In the genomic region with DNA sequence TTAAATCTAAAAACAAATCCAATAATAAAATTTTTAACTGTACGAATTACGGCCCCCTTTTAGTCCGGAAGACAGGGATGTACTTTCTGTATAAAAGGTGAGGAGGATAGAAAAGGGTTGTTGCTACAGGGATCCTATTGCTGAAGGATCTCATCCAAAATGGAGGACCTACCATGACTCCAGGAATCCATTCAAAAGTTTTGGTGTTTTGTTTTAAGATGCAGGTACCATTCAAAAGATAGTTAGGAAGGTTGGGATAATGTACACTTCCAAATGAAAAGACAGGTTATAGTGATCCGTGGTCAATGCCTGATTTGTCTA, we compare ENCODE assay signal across 9 cellular contexts. TPM values are rescaled to one million over a fixed set of nuclear protein-coding genes. Genes with fewer than 3 reads are reported as not detected.
DNase-seq lines count a peak whose midpoint lies in the region; ATAC-seq, FAIRE-seq and TF ChIP-seq lines count a peak whose summit lies in the region.
"Had no signal": no experiment of that assay in that cellular context is flagged by ENCODE, and none has a peak within 500 bp of the region (broad histone marks: within the 10 kb centered on the region; RNA-seq: fewer than 3 reads in every experiment).

No MANE protein-coding gene starts in this region.

- H3K4me3 ChIP-seq in Caco-2 (ENCODE audit: low read depth, low read length) (peak overlapping the region; percentile 94), NT2/D1 (ENCODE audit: insufficient read length, low read depth) (peak overlapping the region; percentile 79), endothelial cell of umbilical vein (replicated peaks in 1 of 3; ENCODE audit: insufficient read depth in 1 of 3, low read depth in 1 of 3, low read length in 3 of 3) (peak overlapping the region in 2 of 3 experiments; percentile 41 to 49), ovary (peak overlapping the region; percentile 94)

- no peaks in the 10 kb centered on the region for H4K20me1 ChIP-seq in endothelial cell of umbilical vein (replicated peaks; ENCODE audit: control insufficient read depth, extremely low read depth, insufficient read depth, low read length)

- TF ChIP-seq POLR2A in endothelial cell of umbilical vein (IDR thresholded peaks at IDR 0.05; ENCODE audit: low read depth, low read length): no peak
- no peak for TF ChIP-seq POLR2A in ovary (IDR thresholded peaks at IDR 0.05)

- FAIRE-seq in endothelial cell of umbilical vein (lab: Jason Lieb, UNC): no peak

- H3K9ac ChIP-seq in NT2/D1 (ENCODE audit: insufficient read length, low read depth) (no peak overlapping the region), endothelial cell of umbilical vein (replicated peaks; ENCODE audit: extremely low read depth, insufficient read depth, low read length) (peak overlapping the region; percentile 95)

- H3K36me3 ChIP-seq in Caco-2 (ENCODE audit: control insufficient read depth, insufficient read depth, low read length) (no peaks in the 10 kb centered on the region), NT2/D1 (ENCODE audit: insufficient read depth, insufficient read length, low read length) (peaks cover 6% of the 10 kb centered on the region), endothelial cell of umbilical vein (ENCODE audit: control insufficient read depth in 2 of 2, extremely low read depth in 1 of 2, insufficient read depth in 2 of 2, low read length in 2 of 2) (no peaks in the 10 kb centered on the region), ovary (no peaks in the 10 kb centered on the region)

- dilution Hi-C loops in endothelial cell of umbilical vein (cut with MboI; ENCODE audit: extremely low pct_ligation_motif_present, low sequenced_read_pairs): no loop called here

- peak overlapping the region; percentile 94 for H3K27ac ChIP-seq in endothelial cell of umbilical vein (ENCODE audit: insufficient read depth, low read depth, low read length)
- peak overlapping the region; percentile 96 to 99 for H3K27ac ChIP-seq in ovary

- no peaks in the 10 kb centered on the region for H3K27me3 Mint-ChIP-seq in Caco-2 (ENCODE audit: insufficient read depth, unreplicated experiment)

- no peak overlapping the region for H2AFZ ChIP-seq in endothelial cell of umbilical vein (ENCODE audit: low read depth, low read length)

- intact Hi-C loops in Caco-2 (cut with micrococcal nuclease; ENCODE audit: unreplicated experiment) (loop anchor here (5.0 to 10.0 kb wide), 3 partner anchors 52 to 321 kb away; no protein-coding TSS in a partner anchor), endothelial cell of umbilical vein (cut with micrococcal nuclease) (loop anchor here (2.0 to 5.0 kb wide), 3 partner anchors 41 to 172 kb away; no protein-coding TSS in a partner anchor), ovary (cut with DNase I) (loop anchor here (5.0 to 10.0 kb wide), 5 partner anchors 89 to 408 kb away; a partner anchor contains a TSS)

- peaks cover 8% of the 10 kb centered on the region for H3K36me3 Mint-ChIP-seq in Caco-2 (ENCODE audit: insufficient read depth, unreplicated experiment)

- H3K4me2 ChIP-seq in endothelial cell of umbilical vein (ENCODE audit: insufficient read depth, low read length): peak overlapping the region; percentile 32

- TF ChIP-seq EP300 in ovary (IDR thresholded peaks at IDR 0.05): no peak

- TF ChIP-seq CTCF in Caco-2 (IDR thresholded peaks at IDR 0.05; ENCODE audit: insufficient read depth in 1 of 2, low read depth in 1 of 2, low read length in 1 of 2, severe bottlenecking in 1 of 2, unreplicated experiment in 1 of 2) (no peak), endothelial cell of umbilical vein (IDR thresholded peaks at IDR 0.05; ENCODE audit: extremely low read depth in 1 of 2, insufficient read depth in 1 of 2, low read depth in 1 of 2, low read length in 2 of 2) (no peak), ovary (IDR thresholded peaks at IDR 0.05) (no peak)

- H3K9me3 ChIP-seq in Caco-2 (no peaks in the 10 kb centered on the region), NT2/D1 (ENCODE audit: insufficient read depth, low read length) (no peaks in the 10 kb centered on the region), endothelial cell of umbilical vein (replicated peaks; ENCODE audit: control insufficient read depth, insufficient read depth, low read length) (no peaks in the 10 kb centered on the region), ovary (no peaks in the 10 kb centered on the region)

- DNase-seq in Caco-2 (no peak), NT2/D1 (ENCODE audit: low read depth, low spot score) (no peak), endothelial cell of umbilical vein (ENCODE audit: low read depth, low spot score) (no peak), ovary (no peak), nucleus accumbens (lab: John Stamatoyannopoulos, UW) (no peak), NCI-H2107 treated with DMSO at 0.1 percent for 48 hours (lab: John Stamatoyannopoulos, UW; ENCODE audit: unreplicated experiment) (no peak)
- DNase-seq: effector CD8-positive, alpha-beta T cell had no signal

- CTCF ChIA-PET in Caco-2 (lab: Charles Lee) (no interaction called here), endothelial cell of umbilical vein (lab: Charles Lee) (interaction anchor here (0.9 to 4.1 kb wide), 5 partner anchors 45 to 118 kb away, joined by 3 to 34 read pairs (median 9); no protein-coding TSS in a partner anchor)

- peaks cover 24% of the 10 kb centered on the region for H3K4me1 Mint-ChIP-seq in Caco-2 (ENCODE audit: low read depth, unreplicated experiment)

- H3K9me3 Mint-ChIP-seq in Caco-2 (ENCODE audit: unreplicated experiment): no peaks in the 10 kb centered on the region

- 35 to 41% (median 35%) methylated on average over 4 of the region's 4 CpGs for WGBS in ovary, 3 donors

- peak overlapping the region; percentile 99 for H3K4me3 Mint-ChIP-seq in Caco-2 (ENCODE audit: unreplicated experiment)

- peaks cover 31% of the 10 kb centered on the region for H3K79me2 ChIP-seq in endothelial cell of umbilical vein (ENCODE audit: control insufficient read depth, insufficient read depth, low read length)

- POLR2A ChIA-PET in Caco-2 (lab: Charles Lee): interaction anchor here (1.5 kb wide), 1 partner anchor 123 kb away, joined by 6 read pairs; a partner anchor contains a TSS
- POLR2A ChIA-PET in endothelial cell of umbilical vein (lab: Charles Lee): no interaction called here

- H3K27ac Mint-ChIP-seq in Caco-2 (ENCODE audit: unreplicated experiment): peak overlapping the region; percentile 74

- no peaks in the 10 kb centered on the region for H3K9me1 ChIP-seq in endothelial cell of umbilical vein (replicated peaks; ENCODE audit: control insufficient read depth, extremely low read depth, insufficient read depth, low read length)

- H3K4me1 ChIP-seq in Caco-2 (peaks cover 13% of the 10 kb centered on the region; the same call in 1 of the 2 replicates), NT2/D1 (ENCODE audit: insufficient read depth, insufficient read length) (peaks cover 3% of the 10 kb centered on the region), endothelial cell of umbilical vein (ENCODE audit: control insufficient read depth, extremely low read depth, insufficient read depth, low read length) (peaks cover 49% of the 10 kb centered on the region), ovary (ENCODE audit: insufficient read depth) (peaks cover 7% of the 10 kb centered on the region)

- ATAC-seq in HG02798 (IDR thresholded peaks at IDR 0.05; ENCODE audit: poor library complexity, unreplicated experiment): no peak
- no peak for ATAC-seq in GM18502 (IDR thresholded peaks at IDR 0.05; ENCODE audit: poor library complexity, unreplicated experiment)

- H3K27me3 ChIP-seq in Caco-2 (replicated peaks; ENCODE audit: control insufficient read depth, insufficient read depth, low read length): no peaks in the 10 kb centered on the region
- no peaks in the 10 kb centered on the region for H3K27me3 ChIP-seq in NT2/D1 (ENCODE audit: insufficient read depth, insufficient read length)
- H3K27me3 ChIP-seq in endothelial cell of umbilical vein (ENCODE audit: control insufficient read depth in 2 of 2, insufficient read depth in 2 of 2, low read length in 2 of 2): no peaks in the 10 kb centered on the region
- no peaks in the 10 kb centered on the region for H3K27me3 ChIP-seq in ovary

- BruUV-seq in Caco-2 (replicated peaks; lab: Mats Ljungman, UMichigan): TSS peak; percentile 86
- BruUV-seq in endothelial cell of umbilical vein (replicated peaks; lab: Mats Ljungman, UMichigan): no TSS peak

TF ChIP-seq in endothelial cell of umbilical vein, 7 proteins besides CTCF, POLR2A, EP300 and RAD21:
- no peak for TF ChIP-seq EZH2 (IDR thresholded peaks at IDR 0.05; ENCODE audit: borderline replicate concordance, low read depth, low read length, severe bottlenecking)
- TF ChIP-seq FOS (IDR thresholded peaks at IDR 0.05; ENCODE audit: borderline replicate concordance, insufficient read depth, low read length): no peak
- no peak for TF ChIP-seq POLR2AphosphoS5 (IDR thresholded peaks at IDR 0.05; ENCODE audit: insufficient read depth, low read depth, low read length)
- TF ChIP-seq, protein P1, sequence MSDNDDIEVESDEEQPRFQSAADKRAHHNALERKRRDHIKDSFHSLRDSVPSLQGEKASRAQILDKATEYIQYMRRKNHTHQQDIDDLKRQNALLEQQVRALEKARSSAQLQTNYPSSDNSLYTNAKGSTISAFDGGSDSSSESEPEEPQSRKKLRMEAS (IDR thresholded peaks at IDR 0.05; ENCODE audit: insufficient read depth, insufficient read length): no peak
- TF ChIP-seq JUN (IDR thresholded peaks at IDR 0.05; ENCODE audit: borderline replicate concordance, insufficient read depth, insufficient read length, low read depth): no peak
- no peak for TF ChIP-seq MYC (IDR thresholded peaks at IDR 0.05; ENCODE audit: low read depth, low read length)
- TF ChIP-seq GATA2 (IDR thresholded peaks at IDR 0.05; ENCODE audit: insufficient read depth, insufficient read length, low read depth, low read length): no peak

RNA-seq across cellular contexts. Expression of a gene that starts 1.3 kb away (rescaled TPM):
- total RNA-seq in Caco-2 (2022) (78.0 and 80.0 TPM in 2 replicates), endothelial cell of umbilical vein (80.3 and 95.6 TPM in 2 replicates), ovary (100 to 1,000 TPM in 1 of 7 donors, 10 to 100 TPM in 6; 33.4 to 112 (median 88.6) TPM)
- polyA plus RNA-seq in endothelial cell of umbilical vein (14.8 and 19.9 TPM in 2 replicates), ovary (100 to 1,000 TPM in 1 of 2 donors, 10 to 100 TPM in 1; 40.1 to 137 TPM)
- polyA plus RNA-seq in endothelial cell of umbilical vein (2011; cell fraction: cytosol; rRNA removed): 39.1 and 49.2 TPM in 2 replicates
- 53.5 and 71.8 TPM in 2 replicates for polyA plus RNA-seq in endothelial cell of umbilical vein (2011; cell fraction: nucleus; rRNA removed)
- 45.7 and 69.3 TPM in 2 replicates for polyA plus RNA-seq in endothelial cell of umbilical vein (2012)
- 74.8 and 89.2 TPM in 2 replicates for polyA minus RNA-seq in endothelial cell of umbilical vein
- polyA minus RNA-seq in endothelial cell of umbilical vein (2011; cell fraction: cytosol; rRNA and poly(A)+ RNA removed): 20.8 TPM
- polyA minus RNA-seq in endothelial cell of umbilical vein (2011; cell fraction: nucleus; rRNA and poly(A)+ RNA removed): 64.3 and 82.0 TPM in 2 replicates
